Comparison of ENCODE assay signal across 17 cellular contexts in the genomic region with DNA sequence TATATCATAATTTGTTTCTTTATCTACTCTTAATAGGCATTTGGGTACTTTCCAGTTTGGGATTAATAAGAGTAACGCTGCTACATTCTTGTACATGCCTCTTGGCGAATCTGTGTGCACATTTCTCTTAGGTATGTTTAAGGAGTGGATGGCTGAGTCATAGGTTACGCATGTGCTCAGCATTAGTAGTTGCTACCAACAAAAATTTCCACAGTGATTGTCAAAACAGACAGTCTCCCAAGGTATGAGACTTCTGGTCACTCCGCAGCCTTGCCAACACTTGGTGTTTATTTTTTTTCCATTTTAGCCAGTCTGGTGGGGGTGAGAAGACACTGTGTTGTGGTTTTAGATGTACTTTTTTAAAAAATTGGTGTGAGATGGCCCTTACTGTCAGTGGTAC. TPM values are rescaled to one million over a fixed set of nuclear protein-coding genes. Genes with fewer than 3 reads are reported as not detected.
A peak's percentile ranks its signal among the peaks of the same experiment; 100 is the strongest.
DNase-seq lines count a peak whose midpoint lies in the region; ATAC-seq, FAIRE-seq and TF ChIP-seq lines count a peak whose summit lies in the region.
"Had no signal": no experiment of that assay in that cellular context is flagged by ENCODE, and none has a peak within 500 bp of the region (broad histone marks: within the 10 kb centered on the region; RNA-seq: fewer than 3 reads in every experiment).

No MANE protein-coding gene starts in this region.

- no peak overlapping the region for H3K4me3 Mint-ChIP-seq in mesothelial cell of epicardium
- H3K4me3 Mint-ChIP-seq: activated CD4-positive, alpha-beta T cell treated with anti-CD3 and anti-CD28 coated beads for 36 hours; activated naive CD8-positive, alpha-beta T cell; CD14-positive monocyte; memory B cell had no signal

- no peak for TF ChIP-seq CTCF in cardiac fibroblast (IDR thresholded peaks at IDR 0.05; ENCODE audit: low read depth, low read length)
- TF ChIP-seq CTCF in mesothelial cell of epicardium (IDR thresholded peaks at IDR 0.05; ENCODE audit: unreplicated experiment): no peak
- TF ChIP-seq CTCF in D721Med (IDR thresholded peaks at IDR 0.05; ENCODE audit: insufficient read depth, missing control alignments): no peak

- TF ChIP-seq RAD21 in Ishikawa (IDR thresholded peaks at IDR 0.05; ENCODE audit: low read depth): no peak

- no peak for FAIRE-seq in D721Med (lab: Jason Lieb, UNC)
- FAIRE-seq: endothelial cell of umbilical vein, GM18507, small intestine had no signal

- peak overlapping the region; percentile 18 for H3K27ac Mint-ChIP-seq in mesothelial cell of epicardium
- H3K27ac Mint-ChIP-seq: activated CD4-positive, alpha-beta T cell treated with anti-CD3 and anti-CD28 coated beads for 36 hours; activated naive CD8-positive, alpha-beta T cell; memory B cell had no signal

- TF ChIP-seq EP300 in Ishikawa (IDR thresholded peaks at IDR 0.05; ENCODE audit: borderline replicate concordance): peak; percentile 87; the same call in 1 of the 2 replicates

- peaks cover 2% of the 10 kb centered on the region for H3K27me3 Mint-ChIP-seq in mesothelial cell of epicardium (ENCODE audit: low read depth)

- H3K4me3 ChIP-seq in cardiac fibroblast (replicated peaks in 1 of 2; ENCODE audit: low read depth in 2 of 2, low read length in 2 of 2): no peak overlapping the region

- no peaks in the 10 kb centered on the region for H3K9me3 Mint-ChIP-seq in mesothelial cell of epicardium
- H3K9me3 Mint-ChIP-seq: CD14-positive monocyte, memory B cell had no signal

- H3K4me1 Mint-ChIP-seq in mesothelial cell of epicardium: no peaks in the 10 kb centered on the region
- H3K4me1 Mint-ChIP-seq: activated CD4-positive, alpha-beta T cell treated with anti-CD3 and anti-CD28 coated beads for 36 hours had no signal

- ATAC-seq in GM18909 (IDR thresholded peaks at IDR 0.05; ENCODE audit: poor library complexity, unreplicated experiment): no peak
- ATAC-seq in GM19324 (IDR thresholded peaks at IDR 0.05; ENCODE audit: low FRiP score, unreplicated experiment): no peak
- ATAC-seq: activated CD4-positive, alpha-beta T cell treated with anti-CD3 and anti-CD28 coated beads for 36 hours had no signal

- DNase-seq in AG08396 (ENCODE audit: low spot score) (peak; percentile 84), cardiac fibroblast (ENCODE audit: low read depth in 2 of 2) (peak; percentile 92 to 99), mesothelial cell of epicardium (ENCODE audit: low spot score in 2 of 2, unreplicated experiment in 2 of 2) (no peak), medulla oblongata (ENCODE audit: extremely low spot score) (no peak), D721Med (ENCODE audit: insufficient read length, low spot score) (no peak)
- DNase-seq: activated CD4-positive, alpha-beta T cell treated with anti-CD3 and anti-CD28 coated beads for 36 hours; H7; OCI-M1; small intestine had no signal

- no peaks in the 10 kb centered on the region for H3K36me3 Mint-ChIP-seq in mesothelial cell of epicardium
- H3K36me3 Mint-ChIP-seq: activated naive CD8-positive, alpha-beta T cell; CD14-positive monocyte; memory B cell had no signal

TF ChIP-seq in Ishikawa, 13 proteins besides CTCF, POLR2A, EP300 and RAD21:
- TF ChIP-seq TCF12 (IDR thresholded peaks at IDR 0.05; ENCODE audit: low read depth) (peak; percentile 79), NFIC (IDR thresholded peaks at IDR 0.05) (peak; percentile 66), MAX (IDR thresholded peaks at IDR 0.05) (peak; percentile 71), CEBPB (IDR thresholded peaks at IDR 0.05) (no peak), TEAD4 (IDR thresholded peaks at IDR 0.05) (peak; percentile 83), FOXM1 (IDR thresholded peaks at IDR 0.05; ENCODE audit: borderline replicate concordance, low read depth) (peak; percentile 79)
TF ChIP-seq in Ishikawa: peak in this region for 5.

RNA-seq across cellular contexts. Expression of gene FGFBP1, which starts 44.6 kb away (rescaled TPM):
- 0.96 to 1.6 TPM (median 1.2 TPM) in 3 replicates for total RNA-seq in mesothelial cell of epicardium
- total RNA-seq: activated CD4-positive, alpha-beta T cell treated with anti-CD3 and anti-CD28 coated beads for 36 hours; endothelial cell of umbilical vein; H7 had no signal

Comparison
In these comparisons a context has a peak if more than half of its experiments do, and no peak if none do; other contexts are left out.
1. DNase-seq: peak in AG08396 (single experiment) and cardiac fibroblast (2 of 2); none in mesothelial cell of epicardium (0 of 2), medulla oblongata (single experiment) and D721Med (single experiment).